1 cellular context compared by ENCODE assay signal in the genomic region with DNA sequence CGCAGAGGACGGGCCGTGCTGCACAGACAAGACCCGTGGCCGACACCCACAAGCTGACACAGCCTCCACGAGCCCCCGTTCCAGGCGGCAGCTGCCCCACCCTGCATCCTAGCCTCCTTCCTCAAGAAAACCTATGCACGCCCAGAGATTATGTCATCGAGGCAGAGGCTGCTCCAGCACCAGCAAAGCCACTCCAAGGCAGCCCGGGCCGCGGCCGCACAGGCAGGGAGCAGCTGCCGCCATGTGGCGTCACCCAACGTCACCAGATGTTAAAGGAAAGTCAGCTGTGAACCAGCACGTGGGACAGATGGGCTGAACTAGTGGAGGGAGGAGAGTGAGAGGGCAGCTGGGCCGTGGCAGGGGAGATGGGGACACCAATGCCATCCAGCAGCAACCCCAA.
TF ChIP-seq lines count a peak whose summit lies in the region.

No MANE protein-coding gene starts in this region.

TF ChIP-seq in HEK293, 187 proteins besides CTCF, POLR2A, EP300 and RAD21 (continued from another document):
- TF ChIP-seq, protein P1, sequence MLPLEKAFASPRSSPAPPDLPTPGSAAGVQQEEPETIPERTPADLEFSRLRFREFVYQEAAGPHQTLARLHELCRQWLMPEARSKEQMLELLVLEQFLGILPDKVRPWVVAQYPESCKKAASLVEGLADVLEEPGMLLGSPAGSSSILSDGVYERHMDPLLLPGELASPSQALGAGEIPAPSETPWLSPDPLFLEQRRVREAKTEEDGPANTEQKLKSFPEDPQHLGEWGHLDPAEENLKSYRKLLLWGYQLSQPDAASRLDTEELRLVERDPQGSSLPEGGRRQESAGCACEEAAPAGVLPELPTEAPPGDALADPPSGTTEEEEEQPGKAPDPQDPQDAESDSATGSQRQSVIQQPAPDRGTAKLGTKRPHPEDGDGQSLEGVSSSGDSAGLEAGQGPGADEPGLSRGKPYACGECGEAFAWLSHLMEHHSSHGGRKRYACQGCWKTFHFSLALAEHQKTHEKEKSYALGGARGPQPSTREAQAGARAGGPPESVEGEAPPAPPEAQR (tag by site-specific recombination; IDR thresholded peaks at IDR 0.05), result no peak
- no peak for TF ChIP-seq ZNF830 (tag by site-specific recombination; IDR thresholded peaks at IDR 0.05; ENCODE audit: low read depth)
- TF ChIP-seq KLF1 (tag by site-specific recombination; IDR thresholded peaks at IDR 0.05), result peak; percentile 62
